Comparison of ENCODE assay signal across 28 cellular contexts in the genomic region with DNA sequence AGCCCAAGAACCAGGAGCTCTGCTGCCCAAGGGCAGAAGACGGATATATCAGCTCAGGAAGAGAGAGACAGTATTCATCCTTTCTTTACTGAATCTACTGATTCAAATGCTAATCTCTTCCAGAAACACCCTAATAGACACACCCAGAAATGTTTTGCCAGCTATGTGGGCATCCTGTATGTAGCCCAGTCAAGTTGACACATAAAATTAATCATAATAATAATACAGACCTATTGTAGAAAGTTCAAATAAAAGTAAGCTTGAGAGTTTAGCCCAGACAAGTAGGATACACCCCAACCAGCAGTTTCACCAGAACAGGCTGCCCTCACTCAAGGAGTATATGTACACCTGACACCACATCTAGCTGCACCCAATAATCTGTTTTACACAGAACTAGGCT.
"Had no signal": no experiment of that assay in that cellular context is flagged by ENCODE, and none has a peak within 500 bp of the region (broad histone marks: within the 10 kb centered on the region; RNA-seq: fewer than 3 reads in every experiment).

No MANE protein-coding gene starts in this region.

- H3K27ac ChIP-seq: stomach, suprapubic skin, testis, thoracic aorta, thyroid gland, tibial artery, tibial nerve, transverse colon, upper lobe of left lung, upper lobe of right lung, uterus, vagina had no signal

- H3K9me3 ChIP-seq: stomach, suprapubic skin, testis, thoracic aorta, thyroid gland, tibial artery, transverse colon, upper lobe of left lung, upper lobe of right lung, uterus, vagina had no signal

- DNase-seq: stimulated activated CD4-positive, alpha-beta T cell treated with anti-CD3 and anti-CD28 coated beads, Interleukin-2, amount 100 ng/mL, for 48 hours; stimulated activated CD4-positive, alpha-beta T cell treated with anti-CD3 and anti-CD28 coated beads, Interleukin-4, amount 100 ng/mL, for 1 hour; stimulated activated CD4-positive, alpha-beta T cell treated with anti-CD3 and anti-CD28 coated beads, Interleukin-4, amount 100 ng/mL, for 24 hours; stimulated activated CD4-positive, alpha-beta T cell treated with anti-CD3 and anti-CD28 coated beads, Interleukin-4, amount 100 ng/mL, for 4 hours; stimulated activated CD8-positive, alpha-beta memory T cell treated with anti-CD3 and anti-CD28 coated beads, Interleukin-4, amount 100 ng/mL, for 48 hours; stimulated activated naive B cell treated with anti-CD40 and anti-IgM and Interleukin-4, amounts not matched to agents 10 μg/mL and 1 μg/mL and 100 μg/mL, for 72 hours; stimulated activated naive CD4-positive, alpha-beta T cell; stimulated activated naive CD4-positive, alpha-beta T cell treated with Interleukin-2 at 50 U/mL for 16 hours; stimulated activated naive CD8-positive, alpha-beta T cell treated with anti-CD3 and anti-CD28 coated beads, Interleukin-15, amount 100 ng/mL, for 72 hours; stimulated activated naive CD8-positive, alpha-beta T cell treated with anti-CD3 and anti-CD28 coated beads, Interleukin-15, Interleukin-2, amounts not matched to agents 100 U/mL and 50 U/mL, for 24 hours; stomach; substantia nigra; testis; thyroid gland; tibial artery; transverse colon; trophoblast cell; upper lobe of left lung; upper lobe of right lung; uterus had no signal

- H3K4me3 Mint-ChIP-seq: stimulated activated effector memory CD8-positive, alpha-beta T cell treated with anti-CD3 and anti-CD28 coated beads, Interleukin-12 subunit alpha, Interleukin-12 subunit beta, amount 100 ng/mL, for 72 hours; stimulated activated memory B cell treated with anti-CD40 and anti-IgM and Interleukin-4, amounts not matched to agents 10 μg/mL and 1 μg/mL and 100 μg/mL, for 72 hours; stimulated activated naive B cell treated with anti-CD40 and anti-IgM and Interleukin-4, amounts not matched to agents 10 μg/mL and 1 μg/mL and 100 μg/mL, for 72 hours; stimulated activated naive CD8-positive, alpha-beta T cell treated with anti-CD3 and anti-CD28 coated beads, Interleukin-15, amount 100 ng/mL, for 72 hours; stimulated activated naive CD8-positive, alpha-beta T cell treated with anti-CD3 and anti-CD28 coated beads, Interleukin-15, Interleukin-2, amounts not matched to agents 100 ng/mL and 50 ng/mL, for 24 hours; type B pancreatic cell had no signal

- ATAC-seq: stimulated activated effector memory CD8-positive, alpha-beta T cell treated with anti-CD3 and anti-CD28 coated beads, Interleukin-12 subunit alpha, Interleukin-12 subunit beta, amount 100 ng/mL, for 72 hours; stimulated activated memory B cell treated with anti-CD40 and anti-IgM and Interleukin-4, amounts not matched to agents 10 μg/mL and 1 μg/mL and 100 μg/mL, for 72 hours; stimulated activated naive B cell treated with anti-CD40 and anti-IgM and Interleukin-4, amounts not matched to agents 10 μg/mL and 1 μg/mL and 100 μg/mL, for 72 hours; stimulated activated naive CD8-positive, alpha-beta T cell treated with anti-CD3 and anti-CD28 coated beads, Interleukin-15, amount 100 ng/mL, for 72 hours; stimulated activated naive CD8-positive, alpha-beta T cell treated with anti-CD3 and anti-CD28 coated beads, Interleukin-15, Interleukin-2, amounts not matched to agents 100 U/mL and 50 U/mL, for 24 hours; upper lobe of right lung had no signal

- H3K9me3 Mint-ChIP-seq: stimulated activated memory B cell treated with anti-CD40 and anti-IgM and Interleukin-4, amounts not matched to agents 10 μg/mL and 1 μg/mL and 100 μg/mL, for 72 hours; stimulated activated naive B cell treated with anti-CD40 and anti-IgM and Interleukin-4, amounts not matched to agents 10 μg/mL and 1 μg/mL and 100 μg/mL, for 72 hours; stimulated activated naive CD8-positive, alpha-beta T cell treated with anti-CD3 and anti-CD28 coated beads, Interleukin-15, amount 100 ng/mL, for 72 hours; stimulated activated naive CD8-positive, alpha-beta T cell treated with anti-CD3 and anti-CD28 coated beads, Interleukin-15, Interleukin-2, amounts not matched to agents 100 ng/mL and 50 ng/mL, for 24 hours; type B pancreatic cell had no signal

- H3K27ac Mint-ChIP-seq: stimulated activated effector memory CD8-positive, alpha-beta T cell treated with anti-CD3 and anti-CD28 coated beads, Interleukin-12 subunit alpha, Interleukin-12 subunit beta, amount 100 ng/mL, for 72 hours; stimulated activated memory B cell treated with anti-CD40 and anti-IgM and Interleukin-4, amounts not matched to agents 10 μg/mL and 1 μg/mL and 100 μg/mL, for 72 hours; stimulated activated naive B cell treated with anti-CD40 and anti-IgM and Interleukin-4, amounts not matched to agents 10 μg/mL and 1 μg/mL and 100 μg/mL, for 72 hours; stimulated activated naive CD8-positive, alpha-beta T cell treated with anti-CD3 and anti-CD28 coated beads, Interleukin-15, amount 100 ng/mL, for 72 hours; stimulated activated naive CD8-positive, alpha-beta T cell treated with anti-CD3 and anti-CD28 coated beads, Interleukin-15, Interleukin-2, amounts not matched to agents 100 ng/mL and 50 ng/mL, for 24 hours; type B pancreatic cell had no signal

- H3K36me3 Mint-ChIP-seq: stimulated activated effector memory CD8-positive, alpha-beta T cell treated with anti-CD3 and anti-CD28 coated beads, Interleukin-12 subunit alpha, Interleukin-12 subunit beta, amount 100 ng/mL, for 72 hours; stimulated activated memory B cell treated with anti-CD40 and anti-IgM and Interleukin-4, amounts not matched to agents 10 μg/mL and 1 μg/mL and 100 μg/mL, for 72 hours; stimulated activated naive B cell treated with anti-CD40 and anti-IgM and Interleukin-4, amounts not matched to agents 10 μg/mL and 1 μg/mL and 100 μg/mL, for 72 hours; type B pancreatic cell had no signal

- H3K27me3 ChIP-seq: stomach, suprapubic skin, testis, thyroid gland, tibial artery, tibial nerve, transverse colon, upper lobe of left lung, upper lobe of right lung, uterus, vagina had no signal

- H3K27me3 Mint-ChIP-seq: stimulated activated memory B cell treated with anti-CD40 and anti-IgM and Interleukin-4, amounts not matched to agents 10 μg/mL and 1 μg/mL and 100 μg/mL, for 72 hours; stimulated activated naive B cell treated with anti-CD40 and anti-IgM and Interleukin-4, amounts not matched to agents 10 μg/mL and 1 μg/mL and 100 μg/mL, for 72 hours; stimulated activated naive CD8-positive, alpha-beta T cell treated with anti-CD3 and anti-CD28 coated beads, Interleukin-15, amount 100 ng/mL, for 72 hours; stimulated activated naive CD8-positive, alpha-beta T cell treated with anti-CD3 and anti-CD28 coated beads, Interleukin-15, Interleukin-2, amounts not matched to agents 100 ng/mL and 50 ng/mL, for 24 hours had no signal

- H3K4me1 Mint-ChIP-seq: stimulated activated effector memory CD8-positive, alpha-beta T cell treated with anti-CD3 and anti-CD28 coated beads, Interleukin-12 subunit alpha, Interleukin-12 subunit beta, amount 100 ng/mL, for 72 hours; stimulated activated memory B cell treated with anti-CD40 and anti-IgM and Interleukin-4, amounts not matched to agents 10 μg/mL and 1 μg/mL and 100 μg/mL, for 72 hours; stimulated activated naive B cell treated with anti-CD40 and anti-IgM and Interleukin-4, amounts not matched to agents 10 μg/mL and 1 μg/mL and 100 μg/mL, for 72 hours; stimulated activated naive CD8-positive, alpha-beta T cell treated with anti-CD3 and anti-CD28 coated beads, Interleukin-15, amount 100 ng/mL, for 72 hours had no signal

- H3K4me1 ChIP-seq: stomach, suprapubic skin, testis, thyroid gland, tibial artery, tibial nerve, transverse colon, upper lobe of left lung, upper lobe of right lung, uterus, vagina had no signal

- H3K4me3 ChIP-seq: stomach, suprapubic skin, testis, thoracic aorta, thyroid gland, tibial artery, tibial nerve, transverse colon, upper lobe of left lung, upper lobe of right lung, uterus, vagina had no signal

- H3K36me3 ChIP-seq: stomach, suprapubic skin, thoracic aorta, thyroid gland, tibial artery, tibial nerve, transverse colon, upper lobe of left lung, upper lobe of right lung, uterus, vagina had no signal
